ENCODE assay signal across 8 cellular contexts in the genomic region with DNA sequence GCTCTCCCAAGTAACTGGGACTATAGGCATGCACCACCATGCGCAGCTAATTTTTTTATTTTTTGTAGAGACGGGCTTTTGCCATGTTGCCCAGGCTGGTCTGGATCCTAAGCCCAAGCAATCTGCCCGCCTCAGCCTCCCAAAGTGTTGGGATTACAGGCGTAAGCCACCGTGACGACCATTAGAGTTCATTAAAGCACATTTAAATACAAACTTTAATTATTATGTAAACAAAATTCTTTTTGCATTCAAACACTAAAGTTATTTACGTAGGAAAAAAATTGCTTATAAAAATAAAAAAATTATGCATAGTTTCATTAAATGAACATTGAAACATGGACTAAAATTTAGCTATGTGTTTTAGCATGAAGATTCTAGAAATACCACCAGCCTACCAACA. TPM values are rescaled to one million over a fixed set of nuclear protein-coding genes. Genes with fewer than 3 reads are reported as not detected.
"Had no signal": no experiment of that assay in that cellular context is flagged by ENCODE, and none has a peak within 500 bp of the region (broad histone marks: within the 10 kb centered on the region; RNA-seq: fewer than 3 reads in every experiment).

No MANE protein-coding gene starts in this region.

- H3K4me2 ChIP-seq: GM23338, KMS-11 had no signal

- H3K4me3 Mint-ChIP-seq: GM23338, H9 had no signal

- H2AFZ ChIP-seq: GM23338 had no signal

- FAIRE-seq: H1, HTR-8/SVneo had no signal

- H3K27ac Mint-ChIP-seq: GM23338 had no signal

- H3K27ac ChIP-seq: KMS-11 had no signal

- H3K4me3 ChIP-seq: GM23338 had no signal

- ATAC-seq: GM23338 had no signal

- DNase-seq: H9, HCEC 1CT, IMR-90 had no signal

- H3K9ac ChIP-seq: KMS-11 had no signal

- H3K9me3 Mint-ChIP-seq: GM23338, H9 had no signal

RNA-seq across cellular contexts. Expression of gene ENDOU, which starts 26.7 kb away (rescaled TPM):
- total RNA-seq: GM23338, H1, H9, HT-29 had no signal
- polyA plus RNA-seq: GM23338, H1 had no signal
